ENCODE assay signal across 9 cellular contexts in the genomic region with DNA sequence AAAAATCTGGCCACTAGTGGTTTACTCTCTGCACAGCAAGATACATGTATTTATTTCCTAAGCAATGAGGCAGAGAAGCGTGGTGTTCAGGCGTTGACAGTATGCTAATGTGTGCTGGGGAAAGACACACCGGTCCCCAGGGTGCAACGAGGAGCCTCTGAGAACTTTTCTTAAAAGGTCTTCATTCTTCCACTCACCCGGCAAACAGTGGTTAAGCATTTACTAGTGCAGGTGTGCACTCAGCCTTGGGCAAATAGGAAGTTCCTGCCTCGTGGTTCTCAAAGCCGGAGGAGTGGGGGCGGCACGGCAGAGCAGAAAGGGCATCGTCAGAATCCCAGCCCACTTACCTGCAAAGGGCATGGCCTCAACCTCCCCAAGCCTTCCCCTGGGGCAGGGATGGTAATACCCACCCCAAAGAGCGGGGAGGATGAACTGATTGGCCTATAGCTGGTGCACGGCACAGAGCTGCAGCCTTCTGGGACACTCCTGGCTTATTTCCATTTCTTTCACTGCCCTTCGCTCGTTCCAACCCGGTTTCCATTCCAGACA.
DNase-seq lines count a peak whose midpoint lies in the region; ATAC-seq and TF ChIP-seq lines count a peak whose summit lies in the region.
"Had no signal": no experiment of that assay in that cellular context is flagged by ENCODE, and none has a peak within 500 bp of the region (broad histone marks: within the 10 kb centered on the region; RNA-seq: fewer than 3 reads in every experiment).

No MANE protein-coding gene starts in this region.

- peak overlapping the region; percentile 84 for H2AFZ ChIP-seq in PC-3 (ENCODE audit: low read length)
- peak overlapping the region; percentile 0 for H2AFZ ChIP-seq in neural cell (ENCODE audit: low read depth, low read length)

- H3K36me3 ChIP-seq in PC-3 (ENCODE audit: low read depth, low read length) (no peaks in the 10 kb centered on the region), neural cell (ENCODE audit: insufficient read depth, low read length) (no peaks in the 10 kb centered on the region), ascending aorta (no peaks in the 10 kb centered on the region)

- DNase-seq in PC-3, result peak; percentile 8
- DNase-seq in putamen (ENCODE audit: low spot score), result no peak
- DNase-seq in NCI-H446 treated with DMSO at 0.1 percent for 48 hours (lab: John Stamatoyannopoulos, UW), result no peak
- no peak for DNase-seq in ascending aorta (ENCODE audit: low spot score in 2 of 2)
- DNase-seq in COR-L47 (lab: John Stamatoyannopoulos, UW), result no peak
- DNase-seq: NCI-H146 had no signal

- no peaks in the 10 kb centered on the region for H3K79me2 ChIP-seq in PC-3 (ENCODE audit: low read length)
- no peaks in the 10 kb centered on the region for H3K79me2 ChIP-seq in neural cell (replicated peaks; ENCODE audit: insufficient read depth, low read length)

- CTCF ChIA-PET in PC-3 (lab: Charles Lee), result no interaction called here

- TF ChIP-seq CTCF in PC-3 (conservative IDR thresholded peaks at IDR 0.05; ENCODE audit: low read depth, low read length), result 0 out of 2 replicates have a peak, but pooled peaks have one; percentile 21
- TF ChIP-seq CTCF in neural cell (IDR thresholded peaks at IDR 0.05; ENCODE audit: poor library complexity, severe bottlenecking), result peak; percentile 38
- TF ChIP-seq CTCF in ascending aorta (IDR thresholded peaks at IDR 0.05), result no peak

- peak; percentile 97 for ATAC-seq in GM18909 (IDR thresholded peaks at IDR 0.05; ENCODE audit: poor library complexity, unreplicated experiment)
- peak; percentile 98 for ATAC-seq in HG02759 (IDR thresholded peaks at IDR 0.05; ENCODE audit: unreplicated experiment)
- peak; percentile 48 for ATAC-seq in PC-3

- TF ChIP-seq EP300 in neural cell (conservative IDR thresholded peaks at IDR 0.05; ENCODE audit: poor library complexity, severe bottlenecking), result peak; percentile 5

- no TSS peak for BruUV-seq in PC-3 (replicated peaks; lab: Mats Ljungman, UMichigan)

- POLR2A ChIA-PET in PC-3 (lab: Charles Lee; ENCODE audit: unreplicated experiment), result no interaction called here

- peak overlapping the region; percentile 74 for H3K4me2 ChIP-seq in PC-3 (ENCODE audit: low read length)
- peak overlapping the region; percentile 63 for H3K4me2 ChIP-seq in neural cell (ENCODE audit: low read length)

- TF ChIP-seq RAD21 in neural cell (conservative IDR thresholded peaks at IDR 0.05), result no peak

- H3K4me3 ChIP-seq in PC-3 (ENCODE audit: low read length) (peak overlapping the region; percentile 45; the same call in 1 of the 2 replicates), neural cell (ENCODE audit: low read length) (peak overlapping the region; percentile 26), ascending aorta (no peak overlapping the region)

- H3K4me1 ChIP-seq in PC-3 (ENCODE audit: insufficient read depth, low read length) (peaks cover 5% of the 10 kb centered on the region; the same call in 1 of the 2 replicates), ascending aorta (no peaks in the 10 kb centered on the region)

- H4K20me1 ChIP-seq in PC-3 (ENCODE audit: low read length), result no peaks in the 10 kb centered on the region
- H4K20me1 ChIP-seq in neural cell (ENCODE audit: insufficient read depth), result no peaks in the 10 kb centered on the region

- no peak overlapping the region for H3K27ac ChIP-seq in PC-3 (ENCODE audit: low read length)
- peak overlapping the region; percentile 85 for H3K27ac ChIP-seq in neural cell (ENCODE audit: low read length)
- no peak overlapping the region for H3K27ac ChIP-seq in ascending aorta

- H3F3A ChIP-seq in PC-3 (ENCODE audit: low read length, unreplicated experiment) (no peaks in the 10 kb centered on the region), neural cell (ENCODE audit: insufficient read depth, low read length, poor library complexity, severe bottlenecking) (no peaks in the 10 kb centered on the region)

- intact Hi-C loops in PC-3 (cut with micrococcal nuclease) (loop anchor here (10.0 kb wide), 1 partner anchor 350 kb away; no protein-coding TSS in a partner anchor), ascending aorta (cut with DNase I) (no loop called here)

- H3K27me3 ChIP-seq in PC-3 (ENCODE audit: low read length), result 0 out of 2 replicates have a peak, but pooled peaks cover 3% of the 10 kb centered on the region
- H3K27me3 ChIP-seq in neural cell (ENCODE audit: insufficient read depth, low read depth, low read length), result no peaks in the 10 kb centered on the region
- H3K27me3 ChIP-seq in ascending aorta, result no peaks in the 10 kb centered on the region

- no peak overlapping the region for H3K9ac ChIP-seq in PC-3 (ENCODE audit: low read length)
- H3K9ac ChIP-seq in neural cell (ENCODE audit: low read length), result peak overlapping the region; percentile 37

- H3K9me3 ChIP-seq in PC-3 (ENCODE audit: low read length) (no peaks in the 10 kb centered on the region), neural cell (ENCODE audit: low read length) (no peaks in the 10 kb centered on the region), ascending aorta (no peaks in the 10 kb centered on the region)

- H3K9me2 ChIP-seq in PC-3 (replicated peaks; ENCODE audit: low read length), result no peaks in the 10 kb centered on the region
- H3K9me2 ChIP-seq in neural cell (ENCODE audit: insufficient read depth, low read length), result no peaks in the 10 kb centered on the region

TF ChIP-seq in neural cell, 6 proteins besides CTCF, POLR2A, EP300 and RAD21:
- TF ChIP-seq, protein P1, sequence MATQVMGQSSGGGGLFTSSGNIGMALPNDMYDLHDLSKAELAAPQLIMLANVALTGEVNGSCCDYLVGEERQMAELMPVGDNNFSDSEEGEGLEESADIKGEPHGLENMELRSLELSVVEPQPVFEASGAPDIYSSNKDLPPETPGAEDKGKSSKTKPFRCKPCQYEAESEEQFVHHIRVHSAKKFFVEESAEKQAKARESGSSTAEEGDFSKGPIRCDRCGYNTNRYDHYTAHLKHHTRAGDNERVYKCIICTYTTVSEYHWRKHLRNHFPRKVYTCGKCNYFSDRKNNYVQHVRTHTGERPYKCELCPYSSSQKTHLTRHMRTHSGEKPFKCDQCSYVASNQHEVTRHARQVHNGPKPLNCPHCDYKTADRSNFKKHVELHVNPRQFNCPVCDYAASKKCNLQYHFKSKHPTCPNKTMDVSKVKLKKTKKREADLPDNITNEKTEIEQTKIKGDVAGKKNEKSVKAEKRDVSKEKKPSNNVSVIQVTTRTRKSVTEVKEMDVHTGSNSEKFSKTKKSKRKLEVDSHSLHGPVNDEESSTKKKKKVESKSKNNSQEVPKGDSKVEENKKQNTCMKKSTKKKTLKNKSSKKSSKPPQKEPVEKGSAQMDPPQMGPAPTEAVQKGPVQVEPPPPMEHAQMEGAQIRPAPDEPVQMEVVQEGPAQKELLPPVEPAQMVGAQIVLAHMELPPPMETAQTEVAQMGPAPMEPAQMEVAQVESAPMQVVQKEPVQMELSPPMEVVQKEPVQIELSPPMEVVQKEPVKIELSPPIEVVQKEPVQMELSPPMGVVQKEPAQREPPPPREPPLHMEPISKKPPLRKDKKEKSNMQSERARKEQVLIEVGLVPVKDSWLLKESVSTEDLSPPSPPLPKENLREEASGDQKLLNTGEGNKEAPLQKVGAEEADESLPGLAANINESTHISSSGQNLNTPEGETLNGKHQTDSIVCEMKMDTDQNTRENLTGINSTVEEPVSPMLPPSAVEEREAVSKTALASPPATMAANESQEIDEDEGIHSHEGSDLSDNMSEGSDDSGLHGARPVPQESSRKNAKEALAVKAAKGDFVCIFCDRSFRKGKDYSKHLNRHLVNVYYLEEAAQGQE (IDR thresholded peaks at IDR 0.05; ENCODE audit: borderline replicate concordance), result peak; percentile 22
- TF ChIP-seq TAF1 (IDR thresholded peaks at IDR 0.05; ENCODE audit: low read depth) (no peak), EZH2 (IDR thresholded peaks at IDR 0.05; ENCODE audit: borderline replicate concordance, insufficient read depth, low read length, poor library complexity, severe bottlenecking) (no peak), POLR2AphosphoS5 (IDR thresholded peaks at IDR 0.05) (peak; percentile 43), SMC3 (conservative IDR thresholded peaks at IDR 0.05; ENCODE audit: poor library complexity) (no peak), MXI1 (conservative IDR thresholded peaks at IDR 0.05; ENCODE audit: poor library complexity, severe bottlenecking) (peak; percentile 17)

Comparison
In these comparisons a context has a peak if more than half of its experiments do, and no peak if none do; other contexts are left out.
1. ATAC-seq: peak in every context shown above with its lines; median percentile 98 in HG02759; 97 in GM18909; 48 in PC-3.
2. H3K4me3 ChIP-seq: peak in PC-3 (single experiment) and neural cell (single experiment); none in ascending aorta (0 of 2).
3. CTCF ChIP-seq: peak in PC-3 (single experiment) and neural cell (single experiment); none in ascending aorta (0 of 3).